1 cellular context compared by ENCODE assay signal in the genomic region with DNA sequence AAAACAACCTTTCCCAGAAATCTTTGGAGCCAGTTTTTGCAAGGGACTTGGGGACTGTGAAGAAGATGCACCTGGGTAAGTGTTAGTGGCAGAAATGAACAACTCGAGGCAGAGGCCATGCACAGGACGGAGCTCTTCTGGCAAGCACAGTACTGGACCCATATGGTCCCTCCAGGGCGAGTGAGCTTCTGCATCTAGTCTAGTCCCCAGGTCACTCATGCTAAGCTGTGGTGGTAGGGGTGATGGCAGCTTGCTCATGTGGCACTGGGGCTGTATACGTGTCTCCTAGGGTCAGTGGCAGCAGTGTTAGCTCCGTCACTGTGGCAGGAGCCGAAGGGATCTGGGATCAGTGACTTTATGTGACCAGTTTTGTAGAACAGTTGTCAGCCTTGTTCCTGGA.
TF ChIP-seq lines count a peak whose summit lies in the region.

No MANE protein-coding gene starts in this region.

TF ChIP-seq in GM23338, 12 proteins besides CTCF, POLR2A, EP300 and RAD21:
- TF ChIP-seq, protein P1, sequence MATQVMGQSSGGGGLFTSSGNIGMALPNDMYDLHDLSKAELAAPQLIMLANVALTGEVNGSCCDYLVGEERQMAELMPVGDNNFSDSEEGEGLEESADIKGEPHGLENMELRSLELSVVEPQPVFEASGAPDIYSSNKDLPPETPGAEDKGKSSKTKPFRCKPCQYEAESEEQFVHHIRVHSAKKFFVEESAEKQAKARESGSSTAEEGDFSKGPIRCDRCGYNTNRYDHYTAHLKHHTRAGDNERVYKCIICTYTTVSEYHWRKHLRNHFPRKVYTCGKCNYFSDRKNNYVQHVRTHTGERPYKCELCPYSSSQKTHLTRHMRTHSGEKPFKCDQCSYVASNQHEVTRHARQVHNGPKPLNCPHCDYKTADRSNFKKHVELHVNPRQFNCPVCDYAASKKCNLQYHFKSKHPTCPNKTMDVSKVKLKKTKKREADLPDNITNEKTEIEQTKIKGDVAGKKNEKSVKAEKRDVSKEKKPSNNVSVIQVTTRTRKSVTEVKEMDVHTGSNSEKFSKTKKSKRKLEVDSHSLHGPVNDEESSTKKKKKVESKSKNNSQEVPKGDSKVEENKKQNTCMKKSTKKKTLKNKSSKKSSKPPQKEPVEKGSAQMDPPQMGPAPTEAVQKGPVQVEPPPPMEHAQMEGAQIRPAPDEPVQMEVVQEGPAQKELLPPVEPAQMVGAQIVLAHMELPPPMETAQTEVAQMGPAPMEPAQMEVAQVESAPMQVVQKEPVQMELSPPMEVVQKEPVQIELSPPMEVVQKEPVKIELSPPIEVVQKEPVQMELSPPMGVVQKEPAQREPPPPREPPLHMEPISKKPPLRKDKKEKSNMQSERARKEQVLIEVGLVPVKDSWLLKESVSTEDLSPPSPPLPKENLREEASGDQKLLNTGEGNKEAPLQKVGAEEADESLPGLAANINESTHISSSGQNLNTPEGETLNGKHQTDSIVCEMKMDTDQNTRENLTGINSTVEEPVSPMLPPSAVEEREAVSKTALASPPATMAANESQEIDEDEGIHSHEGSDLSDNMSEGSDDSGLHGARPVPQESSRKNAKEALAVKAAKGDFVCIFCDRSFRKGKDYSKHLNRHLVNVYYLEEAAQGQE (IDR thresholded peaks at IDR 0.05; ENCODE audit: unreplicated experiment) = no peak
- TF ChIP-seq ETS1 (IDR thresholded peaks at IDR 0.05) (no peak), CREB1 (CRISPR knock-in tag; IDR thresholded peaks at IDR 0.05; ENCODE audit: low read depth) (no peak), EZH2phosphoT487 (IDR thresholded peaks at IDR 0.05; ENCODE audit: unreplicated experiment) (no peak), EZH2 (IDR thresholded peaks at IDR 0.05; ENCODE audit: low read depth, unreplicated experiment) (no peak), POLR2AphosphoS5 (IDR thresholded peaks at IDR 0.05; ENCODE audit: low read depth) (no peak), ZNF462 (CRISPR knock-in tag; IDR thresholded peaks at IDR 0.05) (no peak), NANOG (IDR thresholded peaks at IDR 0.05; ENCODE audit: borderline replicate concordance) (no peak), JUNB (IDR thresholded peaks at IDR 0.05; ENCODE audit: unreplicated experiment) (no peak), STAT1 (IDR thresholded peaks at IDR 0.05; ENCODE audit: unreplicated experiment) (no peak), ZNF331 (CRISPR knock-in tag; IDR thresholded peaks at IDR 0.05; ENCODE audit: low read depth) (no peak), ZNF114 (CRISPR knock-in tag; IDR thresholded peaks at IDR 0.05) (no peak)
